In the genomic region with DNA sequence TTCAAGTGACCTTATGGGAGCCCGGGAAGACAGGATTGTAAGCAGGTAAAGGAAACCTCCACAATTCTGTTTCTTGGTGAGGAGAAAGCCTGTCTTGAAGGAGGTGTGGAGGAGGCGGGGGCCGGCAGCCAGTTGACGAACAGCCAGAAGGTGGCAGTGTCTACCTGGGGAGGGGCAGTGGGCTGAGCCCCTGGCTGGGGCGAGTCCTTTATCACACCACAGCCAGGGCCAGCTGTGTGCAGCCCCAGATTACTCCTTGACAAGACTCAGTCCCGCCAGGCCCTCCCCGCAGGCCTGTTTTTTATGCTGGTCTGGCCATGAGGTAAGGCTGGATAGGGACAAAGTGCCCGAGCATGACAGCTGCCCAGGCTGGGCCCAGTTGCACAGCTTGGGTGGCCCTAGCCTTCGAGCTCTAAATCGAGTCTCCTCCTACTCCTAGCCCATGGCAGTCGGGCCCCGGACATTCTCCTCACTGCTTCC, we compare ENCODE assay signal across 8 cellular contexts. TPM values are rescaled to one million over a fixed set of nuclear protein-coding genes. Genes with fewer than 3 reads are reported as not detected.
DNase-seq lines count a peak whose midpoint lies in the region; ATAC-seq, FAIRE-seq and TF ChIP-seq lines count a peak whose summit lies in the region.

No MANE protein-coding gene starts in this region.

- no peaks in the 10 kb centered on the region for H3K27me3 ChIP-seq in small intestine (ENCODE audit: control insufficient read depth in 2 of 2, insufficient read depth in 2 of 2, low read length in 2 of 2)

- H3K9me3 ChIP-seq in small intestine (ENCODE audit: control insufficient read depth, low read depth): no peaks in the 10 kb centered on the region

- ATAC-seq in SK-N-SH treated with all-trans-retinoic acid at 6 μM for 48 hours (peak; percentile 96), left ventricle myocardium superior (peak; percentile 77), GM18868 (IDR thresholded peaks at IDR 0.05; ENCODE audit: unreplicated experiment) (no peak)

- peaks cover 7% of the 10 kb centered on the region for H3K36me3 Mint-ChIP-seq in activated naive CD4-positive, alpha-beta T cell treated with anti-CD3 and anti-CD28 coated beads, Interleukin-2, amount 10 ng/mL, durations not matched to agents 7 days and 5 days

- H3K4me1 Mint-ChIP-seq in activated naive CD4-positive, alpha-beta T cell treated with anti-CD3 and anti-CD28 coated beads, Interleukin-2, amount 10 ng/mL, durations not matched to agents 7 days and 5 days: peaks cover 41% of the 10 kb centered on the region

- H3K27ac Mint-ChIP-seq in activated naive CD4-positive, alpha-beta T cell treated with anti-CD3 and anti-CD28 coated beads, Interleukin-2, amount 10 ng/mL, durations not matched to agents 7 days and 5 days: peak overlapping the region; percentile 84

- no peak for FAIRE-seq in small intestine (lab: Jason Lieb, UNC)

- peaks cover 12% of the 10 kb centered on the region for H3K27me3 Mint-ChIP-seq in activated naive CD4-positive, alpha-beta T cell treated with anti-CD3 and anti-CD28 coated beads, Interleukin-2, amount 10 ng/mL, durations not matched to agents 7 days and 5 days

- H3K36me3 ChIP-seq in small intestine (ENCODE audit: control insufficient read depth in 2 of 2, insufficient read depth in 2 of 2, low read length in 2 of 2): no peaks in the 10 kb centered on the region

- WGBS in small intestine, 3 donors: 6 to 36% (median 21%) methylated on average over 11 to 12 of the region's 12 CpGs

- peak overlapping the region in 1 of 2 donors; percentile 27 for H3K27ac ChIP-seq in small intestine (ENCODE audit: low read depth in 1 of 2, low read length in 1 of 2)

- H3K9me3 Mint-ChIP-seq in activated naive CD4-positive, alpha-beta T cell treated with anti-CD3 and anti-CD28 coated beads, Interleukin-2, amount 10 ng/mL, durations not matched to agents 7 days and 5 days: peaks cover 16% of the 10 kb centered on the region

- H3K4me3 ChIP-seq in small intestine (ENCODE audit: low read depth in 1 of 2, low read length in 2 of 2): no peak overlapping the region

- DNase-seq in SIG-M5 treated with dmso at 0.1 percent for 504 hours (lab: John Stamatoyannopoulos, UW; ENCODE audit: unreplicated experiment): peak; percentile 60
- no peak for DNase-seq in SIG-M5 (lab: John Stamatoyannopoulos, UW)
- DNase-seq in LHCN-M2 (ENCODE audit: low read depth): peak; percentile 29
- DNase-seq in activated naive CD4-positive, alpha-beta T cell treated with anti-CD3 and anti-CD28 coated beads, Interleukin-2, amount 10 ng/mL, durations not matched to agents 7 days and 5 days: peak; percentile 83
- DNase-seq in left ventricle myocardium superior: peak; percentile 72
- peak; percentile 81 for DNase-seq in small intestine

- intact Hi-C loops in left ventricle myocardium superior (cut with micrococcal nuclease): no loop called here

- peak overlapping the region; percentile 18 for H3K4me3 Mint-ChIP-seq in activated naive CD4-positive, alpha-beta T cell treated with anti-CD3 and anti-CD28 coated beads, Interleukin-2, amount 10 ng/mL, durations not matched to agents 7 days and 5 days

- peaks cover 2% of the 10 kb centered on the region in 2 donors for H3K4me1 ChIP-seq in small intestine (ENCODE audit: control insufficient read depth in 2 of 2, insufficient read depth in 1 of 2, low read depth in 1 of 2, low read length in 1 of 2)

- CTCF ChIA-PET in activated naive CD4-positive, alpha-beta T cell treated with anti-CD3 and anti-CD28 coated beads, Interleukin-2, amount 10 ng/mL, durations not matched to agents 7 days and 5 days (lab: Charles Lee): interaction anchor here (0.7 to 4.5 kb wide), 26 partner anchors 9 to 339 kb away, joined by 3 to 25 read pairs (median 4); no protein-coding TSS in a partner anchor

TF ChIP-seq in SK-N-SH treated with all-trans-retinoic acid at 6 μM for 48 hours, 23 proteins besides CTCF, POLR2A, EP300 and RAD21:
- TF ChIP-seq SNAI2 (CRISPR knock-in tag; IDR thresholded peaks at IDR 0.05): no peak
- TF ChIP-seq TCF4 (CRISPR knock-in tag; IDR thresholded peaks at IDR 0.05; ENCODE audit: borderline replicate concordance): peak; percentile 82; the same call in 1 of the 2 replicates
- TF ChIP-seq, protein P1, sequence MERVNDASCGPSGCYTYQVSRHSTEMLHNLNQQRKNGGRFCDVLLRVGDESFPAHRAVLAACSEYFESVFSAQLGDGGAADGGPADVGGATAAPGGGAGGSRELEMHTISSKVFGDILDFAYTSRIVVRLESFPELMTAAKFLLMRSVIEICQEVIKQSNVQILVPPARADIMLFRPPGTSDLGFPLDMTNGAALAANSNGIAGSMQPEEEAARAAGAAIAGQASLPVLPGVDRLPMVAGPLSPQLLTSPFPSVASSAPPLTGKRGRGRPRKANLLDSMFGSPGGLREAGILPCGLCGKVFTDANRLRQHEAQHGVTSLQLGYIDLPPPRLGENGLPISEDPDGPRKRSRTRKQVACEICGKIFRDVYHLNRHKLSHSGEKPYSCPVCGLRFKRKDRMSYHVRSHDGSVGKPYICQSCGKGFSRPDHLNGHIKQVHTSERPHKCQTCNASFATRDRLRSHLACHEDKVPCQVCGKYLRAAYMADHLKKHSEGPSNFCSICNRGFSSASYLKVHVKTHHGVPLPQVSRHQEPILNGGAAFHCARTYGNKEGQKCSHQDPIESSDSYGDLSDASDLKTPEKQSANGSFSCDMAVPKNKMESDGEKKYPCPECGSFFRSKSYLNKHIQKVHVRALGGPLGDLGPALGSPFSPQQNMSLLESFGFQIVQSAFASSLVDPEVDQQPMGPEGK (CRISPR knock-in tag; IDR thresholded peaks at IDR 0.05; ENCODE audit: borderline replicate concordance): no peak

RNA-seq across cellular contexts. Expression of a gene that starts 40.9 kb away (rescaled TPM):
- 62.7 and 70.3 TPM in 2 replicates for total RNA-seq in LHCN-M2 (2014; rRNA removed)
- 88.9 TPM for polyA plus RNA-seq in LHCN-M2 (2012)
- total RNA-seq in left ventricle myocardium superior: 1,172 TPM
- 100 to 1,000 TPM in 1 of 3 donors, 10 to 100 TPM in 2; 26.8 to 285 (median 43.2) TPM for polyA plus RNA-seq in small intestine

RNA-seq across cellular contexts. Expression of a gene that starts 57.9 kb away (rescaled TPM):
- 6.3 and 7.0 TPM in 2 replicates for total RNA-seq in LHCN-M2 (2014; rRNA removed)
- 6.1 TPM for polyA plus RNA-seq in LHCN-M2 (2012)
- total RNA-seq in left ventricle myocardium superior: 23.9 TPM
- polyA plus RNA-seq in small intestine: 10 to 100 TPM; 26.2 to 37.9 (median 31.8) TPM

Comparison
In these comparisons a context has a peak if more than half of its experiments do, and no peak if none do; other contexts are left out.
1. RNA of a gene that starts 40.9 kb away (total RNA-seq): 1,172 TPM in left ventricle myocardium superior (single experiment); 62.7 to 70.3 TPM in LHCN-M2; every median in the first group is over 10 times any median in the second.